Comparison of ENCODE assay signal across 12 cellular contexts in the genomic region with DNA sequence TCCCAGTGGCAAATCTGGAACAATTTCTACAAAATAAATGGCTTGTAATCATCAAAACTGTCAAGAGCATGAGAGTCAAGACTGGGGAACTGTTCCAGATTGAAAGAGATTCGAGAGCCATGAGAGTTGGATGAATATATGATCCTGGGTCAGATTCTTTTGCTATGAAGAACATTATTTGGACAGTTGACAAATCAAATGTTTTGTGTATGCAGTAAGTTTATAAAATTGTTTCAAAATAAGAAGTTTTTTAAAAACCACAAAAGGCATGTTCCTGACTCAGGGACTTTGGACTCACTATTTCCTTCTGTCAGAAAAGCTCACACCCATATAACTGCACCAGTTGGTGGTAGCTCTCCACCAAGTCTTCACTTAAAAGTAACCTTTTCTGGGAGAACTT. TPM values are rescaled to one million over a fixed set of nuclear protein-coding genes. Genes with fewer than 3 reads are reported as not detected.
DNase-seq lines count a peak whose midpoint lies in the region; ATAC-seq and TF ChIP-seq lines count a peak whose summit lies in the region.
"Had no signal": no experiment of that assay in that cellular context is flagged by ENCODE, and none has a peak within 500 bp of the region (broad histone marks: within the 10 kb centered on the region; RNA-seq: fewer than 3 reads in every experiment).

No MANE protein-coding gene starts in this region.

- TF ChIP-seq CTCF in SK-N-SH (IDR thresholded peaks at IDR 0.05) (no peak), fibroblast of the aortic adventitia (IDR thresholded peaks at IDR 0.05; ENCODE audit: insufficient read depth, low read length) (no peak), gastrocnemius medialis (IDR thresholded peaks at IDR 0.05 in 4 of 5, conservative IDR thresholded peaks at IDR 0.05 in 1 of 5) (no peak), body of pancreas (IDR thresholded peaks at IDR 0.05) (no peak), sigmoid colon (IDR thresholded peaks at IDR 0.05) (no peak)

- CTCF ChIA-PET in SK-N-SH (lab: Yijun Ruan, JAX): interaction anchor here (1.0 to 2.1 kb wide), 6 partner anchors 10 to 106 kb away, joined by 3 to 8 read pairs (median 4); no protein-coding TSS in a partner anchor

- ATAC-seq in gastrocnemius medialis: peak; percentile 28 to 51
- ATAC-seq in body of pancreas: no peak
- ATAC-seq: T-cell had no signal

- H3K27me3 ChIP-seq in SK-N-SH (ENCODE audit: insufficient read depth) (no peaks in the 10 kb centered on the region), gastrocnemius medialis (no peaks in the 10 kb centered on the region), body of pancreas (no peaks in the 10 kb centered on the region), sigmoid colon (no peaks in the 10 kb centered on the region)

- TF ChIP-seq EP300 in SK-N-SH (IDR thresholded peaks at IDR 0.05; ENCODE audit: borderline replicate concordance in 1 of 2, low read depth in 1 of 2, low read length in 1 of 2) (0 out of 4 replicates have a peak, but pooled peaks of 1 of the 2 experiments have one; percentile 26), sigmoid colon (IDR thresholded peaks at IDR 0.05) (no peak)

- H3K4me2 ChIP-seq in SK-N-SH: peak overlapping the region; percentile 28; the same call in 1 of the 2 replicates

- peaks cover 14% of the 10 kb centered on the region for H3F3A ChIP-seq in SK-N-SH (replicated peaks; ENCODE audit: insufficient read depth)

- no peak for TF ChIP-seq RAD21 in SK-N-SH (IDR thresholded peaks at IDR 0.05; ENCODE audit: low read length)

- peaks cover 96% of the 10 kb centered on the region for H3K79me2 ChIP-seq in SK-N-SH (ENCODE audit: insufficient read depth)

- WGBS in SK-N-SH (ENCODE audit: low lambda C conversion rate): 51% methylated on average over 1 of the region's 1 CpG
- 4 to 31% methylated on average over 1 of the region's 1 CpG for WGBS in body of pancreas, 2 donors
- WGBS in sigmoid colon, 2 donors: 52 to 71% methylated on average over 1 of the region's 1 CpG

- no peaks in the 10 kb centered on the region for H3K36me3 ChIP-seq in SK-N-SH (replicated peaks in 1 of 2; ENCODE audit: control insufficient read depth in 1 of 2, insufficient read depth in 2 of 2, low read length in 1 of 2)
- H3K36me3 ChIP-seq in gastrocnemius medialis: no peaks in the 10 kb centered on the region
- no peaks in the 10 kb centered on the region for H3K36me3 ChIP-seq in body of pancreas (replicated peaks in 1 of 2; ENCODE audit: insufficient read depth in 1 of 2, low read depth in 2 of 2)
- no peaks in the 10 kb centered on the region for H3K36me3 ChIP-seq in sigmoid colon

- H3K9me2 ChIP-seq in SK-N-SH: no peaks in the 10 kb centered on the region

- peak; percentile 70 for DNase-seq in ELR (ENCODE audit: low read depth)
- DNase-seq in SK-N-SH: no peak
- peak; percentile 91 for DNase-seq in fibroblast of the aortic adventitia (ENCODE audit: low read depth)
- no peak for DNase-seq in gastrocnemius medialis
- no peak for DNase-seq in body of pancreas
- DNase-seq in HK-2 (ENCODE audit: unreplicated experiment): no peak
- no peak for DNase-seq in sigmoid colon
- DNase-seq: activated T-cell treated with anti-CD3 and anti-CD28 coated beads, Interleukin-2, amount 50 U/mL, for 24 hours; Caco-2; effector memory CD4-positive, alpha-beta T cell; psoas muscle; T-cell had no signal

- no peak for TF ChIP-seq POLR2A in gastrocnemius medialis (IDR thresholded peaks at IDR 0.05)
- no peak for TF ChIP-seq POLR2A in body of pancreas (IDR thresholded peaks at IDR 0.05)
- no peak for TF ChIP-seq POLR2A in sigmoid colon (IDR thresholded peaks at IDR 0.05)

- H3K9ac ChIP-seq in SK-N-SH: no peak overlapping the region

- intact Hi-C loops in gastrocnemius medialis (cut with DNase I; ENCODE audit: low total_unique reads): no loop called here
- intact Hi-C loops in body of pancreas (cut with DNase I): no loop called here
- intact Hi-C loops in sigmoid colon (cut with DNase I): no loop called here

- POLR2A ChIA-PET in SK-N-SH (lab: Yijun Ruan, JAX): no interaction called here

- peaks cover 86% of the 10 kb centered on the region for H4K20me1 ChIP-seq in SK-N-SH (ENCODE audit: insufficient read depth)

- H3K4me3 ChIP-seq in SK-N-SH (ENCODE audit: low read depth in 2 of 2, low read length in 1 of 2): no peak overlapping the region
- no peak overlapping the region for H3K4me3 ChIP-seq in fibroblast of the aortic adventitia (ENCODE audit: low read depth, low read length)
- H3K4me3 ChIP-seq in gastrocnemius medialis: no peak overlapping the region
- no peak overlapping the region for H3K4me3 ChIP-seq in body of pancreas
- H3K4me3 ChIP-seq in sigmoid colon: no peak overlapping the region
- H3K4me3 ChIP-seq: psoas muscle had no signal

- H3K27ac ChIP-seq in SK-N-SH (ENCODE audit: low read depth in 2 of 2, low read length in 1 of 2): peak overlapping the region in 1 of 2 experiments; percentile 54; a peak in 2 of 4 replicates
- H3K27ac ChIP-seq in gastrocnemius medialis: peak overlapping the region in 3 of 4 donors; percentile 25 to 38 (median 32)
- H3K27ac ChIP-seq in body of pancreas: no peak overlapping the region
- H3K27ac ChIP-seq in sigmoid colon: no peak overlapping the region
- H3K27ac ChIP-seq: psoas muscle had no signal

- no peak overlapping the region for H2AFZ ChIP-seq in SK-N-SH (ENCODE audit: low read depth)

- in situ Hi-C loops in gastrocnemius medialis (cut with MboI; ENCODE audit: low sequenced_read_pairs in 4 of 4): no loop called here

- H3K4me1 ChIP-seq in SK-N-SH (ENCODE audit: control insufficient read depth in 1 of 2, insufficient read depth in 2 of 2, low read depth in 1 of 2, low read length in 1 of 2) (peaks cover 12 to 37% of the 10 kb centered on the region in 2 experiments; a peak in 3 of 4 replicates), gastrocnemius medialis (peaks cover 42 to 60% of the 10 kb centered on the region in 2 donors), body of pancreas (peaks cover 16% of the 10 kb centered on the region), sigmoid colon (peaks cover 0 to 24% (median 16%) of the 10 kb centered on the region in 4 donors)

- H3K9me3 ChIP-seq in SK-N-SH (no peaks in the 10 kb centered on the region), gastrocnemius medialis (no peaks in the 10 kb centered on the region), body of pancreas (no peaks in the 10 kb centered on the region), sigmoid colon (no peaks in the 10 kb centered on the region)
- H3K9me3 ChIP-seq: Caco-2, psoas muscle had no signal

TF ChIP-seq in SK-N-SH, 30 proteins besides CTCF, POLR2A, EP300 and RAD21:
- TF ChIP-seq SIN3A (IDR thresholded peaks at IDR 0.05; ENCODE audit: borderline replicate concordance, low read depth, low read length): peak; percentile 46; the same call in 1 of the 2 replicates
- TF ChIP-seq POLR2AphosphoS5 (IDR thresholded peaks at IDR 0.05; ENCODE audit: low read depth, low read length): no peak
- peak; percentile 50; the same call in 1 of the 2 replicates for TF ChIP-seq MEF2A (IDR thresholded peaks at IDR 0.05; ENCODE audit: borderline replicate concordance, low read depth)
- peak; percentile 51; the same call in 1 of the 2 replicates for TF ChIP-seq NFIC (IDR thresholded peaks at IDR 0.05; ENCODE audit: borderline replicate concordance)
- TF ChIP-seq, protein P1, sequence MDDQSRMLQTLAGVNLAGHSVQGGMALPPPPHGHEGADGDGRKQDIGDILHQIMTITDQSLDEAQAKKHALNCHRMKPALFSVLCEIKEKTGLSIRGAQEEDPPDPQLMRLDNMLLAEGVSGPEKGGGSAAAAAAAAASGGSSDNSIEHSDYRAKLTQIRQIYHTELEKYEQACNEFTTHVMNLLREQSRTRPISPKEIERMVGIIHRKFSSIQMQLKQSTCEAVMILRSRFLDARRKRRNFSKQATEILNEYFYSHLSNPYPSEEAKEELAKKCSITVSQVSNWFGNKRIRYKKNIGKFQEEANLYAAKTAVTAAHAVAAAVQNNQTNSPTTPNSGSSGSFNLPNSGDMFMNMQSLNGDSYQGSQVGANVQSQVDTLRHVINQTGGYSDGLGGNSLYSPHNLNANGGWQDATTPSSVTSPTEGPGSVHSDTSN (IDR thresholded peaks at IDR 0.05): peak; percentile 57; the same call in 1 of the 2 replicates
- no peak for TF ChIP-seq GATA2 (CRISPR knock-in tag; IDR thresholded peaks at IDR 0.05)
- TF ChIP-seq TEAD4 (IDR thresholded peaks at IDR 0.05; ENCODE audit: borderline replicate concordance, insufficient read depth): 0 out of 2 replicates have a peak, but pooled peaks have one; percentile 17
- peak; percentile 24; the same call in 1 of the 2 replicates for TF ChIP-seq JUND (IDR thresholded peaks at IDR 0.05)
- no peak for TF ChIP-seq GABPA (IDR thresholded peaks at IDR 0.05; ENCODE audit: low read depth)
- peak; percentile 28; the same call in 1 of the 2 replicates for TF ChIP-seq FOSL2 (IDR thresholded peaks at IDR 0.05; ENCODE audit: borderline replicate concordance, low read depth)

RNA-seq across cellular contexts. Expression of gene ROCK2, which starts 38.5 kb away (rescaled TPM):
- 4.2 and 4.9 TPM in 2 replicates for polyA plus RNA-seq in SK-N-SH (2012; rRNA removed)
- polyA plus RNA-seq in SK-N-SH (2012; cell fraction: cytosol; rRNA removed): 6.5 and 8.4 TPM in 2 replicates
- polyA plus RNA-seq in SK-N-SH (2012; cell fraction: nucleus; rRNA removed): 2.9 and 5.3 TPM in 2 replicates
- total RNA-seq in fibroblast of the aortic adventitia (ENCODE audit: low replicate concordance): 65.3 and 92.9 TPM in 2 replicates
- total RNA-seq in gastrocnemius medialis: 10 to 100 TPM; 42.0 to 85.4 (median 70.7) TPM
- total RNA-seq in body of pancreas: 10 to 100 TPM; 24.4 to 32.3 TPM
- 10 to 100 TPM; 43.5 to 74.8 (median 48.3) TPM for total RNA-seq in sigmoid colon
- 10 to 100 TPM; 15.2 to 21.3 (median 16.8) TPM for polyA plus RNA-seq in sigmoid colon

Comparison
In these comparisons a context has a peak if more than half of its experiments do, and no peak if none do; other contexts are left out.
1. DNase-seq: peak in ELR (single experiment) and fibroblast of the aortic adventitia (single experiment); none in SK-N-SH (single experiment), gastrocnemius medialis (0 of 2), body of pancreas (0 of 4), HK-2 (single experiment) and sigmoid colon (single experiment).
2. H3K27ac ChIP-seq: peak in gastrocnemius medialis (3 of 4); none in body of pancreas (0 of 4) and sigmoid colon (0 of 4).